ENCODE assay signal across 1 cellular context in the genomic region with DNA sequence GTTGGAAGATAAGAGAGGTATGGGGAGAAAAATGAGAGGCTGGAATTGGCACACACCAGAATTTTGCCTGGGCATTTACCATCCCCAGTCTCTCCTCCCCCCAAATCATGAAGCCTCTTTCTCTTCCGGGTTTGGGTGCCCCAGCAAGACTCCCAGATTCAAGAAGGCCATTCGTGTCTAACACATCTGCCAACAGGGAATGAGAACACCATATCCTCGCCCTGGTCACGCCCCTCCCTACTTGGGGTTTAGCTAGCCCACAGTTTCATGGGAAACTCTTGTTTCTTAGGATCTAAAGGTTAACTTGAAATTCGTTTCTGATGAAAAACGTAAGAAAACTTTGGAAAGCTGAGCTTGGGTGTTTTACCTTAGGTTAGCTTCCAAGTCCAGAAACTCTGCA.
TF ChIP-seq lines count a peak whose summit lies in the region.

No MANE protein-coding gene starts in this region.

TF ChIP-seq in IMR-90, 13 proteins besides CTCF, POLR2A, EP300 and RAD21 (continued from another document):
- TF ChIP-seq CEBPB (IDR thresholded peaks at IDR 0.05; ENCODE audit: low read depth, low read length), result no peak
- TF ChIP-seq NFE2L2 (IDR thresholded peaks at IDR 0.05; ENCODE audit: low read depth, low read length), result no peak
- no peak for TF ChIP-seq FOS (IDR thresholded peaks at IDR 0.05; ENCODE audit: low read depth, low read length)
- no peak for TF ChIP-seq RCOR1 (IDR thresholded peaks at IDR 0.05; ENCODE audit: insufficient replicate concordance, low read length)
- TF ChIP-seq SMC3 (IDR thresholded peaks at IDR 0.05; ENCODE audit: low read depth, low read length), result no peak
- TF ChIP-seq ELK1 (IDR thresholded peaks at IDR 0.05; ENCODE audit: borderline replicate concordance, low read depth, low read length), result no peak
- no peak for TF ChIP-seq MXI1 (IDR thresholded peaks at IDR 0.05; ENCODE audit: borderline replicate concordance, low read depth, low read length)
- no peak for TF ChIP-seq USF2 (IDR thresholded peaks at IDR 0.05; ENCODE audit: low read depth, low read length)
